15 cellular contexts compared by ENCODE assay signal in the genomic region with DNA sequence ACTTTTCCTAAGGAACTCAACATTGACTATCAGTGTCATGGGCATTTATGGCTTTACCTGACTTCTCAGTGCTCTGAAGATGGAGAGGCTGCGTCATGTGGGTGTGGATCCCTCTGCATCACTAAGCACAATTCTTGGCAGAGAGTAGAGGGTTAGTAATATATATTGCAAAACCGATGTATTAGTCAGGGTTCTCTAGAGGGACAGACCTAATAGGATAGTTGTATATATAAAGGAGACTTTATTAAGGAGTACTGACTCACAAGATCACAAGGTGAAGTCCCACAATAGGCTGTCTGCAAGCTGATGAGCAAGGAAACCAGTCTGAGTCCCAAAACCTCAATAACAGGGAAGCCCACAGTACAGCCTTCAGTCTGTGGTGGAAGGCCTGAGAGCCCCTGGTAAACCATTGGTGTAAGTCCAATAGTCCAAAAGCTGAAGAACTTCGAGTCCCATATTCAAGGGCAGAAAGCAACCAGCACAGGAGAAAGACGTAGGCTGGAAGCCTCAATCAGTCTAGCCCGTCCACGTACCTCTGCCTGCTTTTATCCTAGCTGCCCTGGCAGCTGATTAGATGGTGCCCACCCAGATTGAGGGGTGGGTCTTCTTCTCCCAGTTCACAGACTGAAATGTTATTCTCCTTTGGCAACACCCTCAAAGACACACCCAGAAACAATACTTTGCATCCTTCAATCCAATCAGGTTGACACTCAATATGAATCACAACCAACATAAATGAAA.
DNase-seq lines count a peak whose midpoint lies in the region; TF ChIP-seq lines count a peak whose summit lies in the region.
"Had no signal": no experiment of that assay in that cellular context is flagged by ENCODE, and none has a peak within 500 bp of the region (broad histone marks: within the 10 kb centered on the region; RNA-seq: fewer than 3 reads in every experiment).

No MANE protein-coding gene starts in this region.

- H3K36me3 Mint-ChIP-seq in HFFc6 (ENCODE audit: low read depth) = no peaks in the 10 kb centered on the region

- no peak overlapping the region for H3K4me2 ChIP-seq in OCI-LY7 (ENCODE audit: low read length)

- H3K27ac Mint-ChIP-seq in HFFc6 = peak overlapping the region; percentile 34; the same call in 1 of the 2 replicates

- no TSS peak for BruUV-seq in OCI-LY7 (replicated peaks; lab: Mats Ljungman, UMichigan)

- no peak overlapping the region for H3K4me3 Mint-ChIP-seq in HFFc6
- H3K4me3 Mint-ChIP-seq: central memory CD8-positive, alpha-beta T cell; nephron had no signal

- CTCF ChIA-PET in OCI-LY7 (lab: Charles Lee; ENCODE audit: unreplicated experiment) = no interaction called here

- peaks cover 23% of the 10 kb centered on the region for H3K4me1 Mint-ChIP-seq in HFFc6 (ENCODE audit: low read depth)
- H3K4me1 Mint-ChIP-seq: central memory CD8-positive, alpha-beta T cell had no signal

- in situ Hi-C loops in HAP-1 (cut with MboI; ENCODE audit: low sequenced_read_pairs) = no loop called here

- H3K27me3 ChIP-seq in kidney epithelial cell (ENCODE audit: control insufficient read depth, insufficient read depth, low read length) = no peaks in the 10 kb centered on the region
- no peaks in the 10 kb centered on the region for H3K27me3 ChIP-seq in HAP-1 (ENCODE audit: low read depth)
- H3K27me3 ChIP-seq: esophagus muscularis mucosa had no signal

- POLR2A ChIA-PET in OCI-LY7 (lab: Charles Lee) = no interaction called here

- H3K36me3 ChIP-seq in kidney epithelial cell (ENCODE audit: control insufficient read depth, insufficient read depth, low read length) (no peaks in the 10 kb centered on the region), OCI-LY7 (ENCODE audit: insufficient read depth, low read length) (no peaks in the 10 kb centered on the region), HAP-1 (replicated peaks) (no peaks in the 10 kb centered on the region)
- H3K36me3 ChIP-seq: esophagus muscularis mucosa had no signal

- H3K4me3 ChIP-seq in kidney epithelial cell (ENCODE audit: low read depth, low read length) (no peak overlapping the region), OCI-LY7 (ENCODE audit: low read depth, low read length, poor library complexity, severe bottlenecking) (no peak overlapping the region), HAP-1 (no peak overlapping the region)
- H3K4me3 ChIP-seq: esophagus muscularis mucosa had no signal

- H2AFZ ChIP-seq in OCI-LY7 (ENCODE audit: low read length) = no peak overlapping the region

- H3K9me2 ChIP-seq in OCI-LY7 (ENCODE audit: insufficient read depth, low read length) = no peaks in the 10 kb centered on the region

- intact Hi-C loops in OCI-LY7 (cut with micrococcal nuclease; ENCODE audit: unreplicated experiment) = no loop called here

- H3K9me3 ChIP-seq in OCI-LY7 (ENCODE audit: low read length) (no peaks in the 10 kb centered on the region), HAP-1 (no peaks in the 10 kb centered on the region)
- H3K9me3 ChIP-seq: esophagus muscularis mucosa had no signal

- no peaks in the 10 kb centered on the region for H3K27me3 Mint-ChIP-seq in HFFc6 (ENCODE audit: insufficient read depth)

- H3K9me3 Mint-ChIP-seq in HFFc6 = no peaks in the 10 kb centered on the region
- H3K9me3 Mint-ChIP-seq: central memory CD8-positive, alpha-beta T cell; nephron had no signal

- no peak overlapping the region for H3K27ac ChIP-seq in OCI-LY7 (ENCODE audit: low read depth, low read length, poor library complexity, severe bottlenecking)
- H3K27ac ChIP-seq: esophagus muscularis mucosa had no signal

- TF ChIP-seq CTCF in HFFc6 (IDR thresholded peaks at IDR 0.05) (no peak), kidney epithelial cell (IDR thresholded peaks at IDR 0.05; ENCODE audit: insufficient read depth, low read length, poor library complexity, severe bottlenecking) (no peak), OCI-LY7 (conservative IDR thresholded peaks at IDR 0.05; ENCODE audit: low read length) (no peak)

- no peaks in the 10 kb centered on the region for H3K79me2 ChIP-seq in OCI-LY7 (ENCODE audit: insufficient read depth, low read depth, low read length)

- DNase-seq in AG08395 (ENCODE audit: low spot score) = peak; percentile 18
- DNase-seq in HFFc6 = peak; percentile 88
- DNase-seq in astrocyte of the hippocampus (ENCODE audit: low read depth, low spot score) = peak; percentile 27
- peak; percentile 90 for DNase-seq in kidney epithelial cell (ENCODE audit: low read depth)
- DNase-seq in NOMO-1 (lab: John Stamatoyannopoulos, UW; ENCODE audit: unreplicated experiment in 2 of 2) = no peak
- DNase-seq in OCI-LY7 (ENCODE audit: low spot score) = no peak
- no peak for DNase-seq in HAP-1 (ENCODE audit: low spot score in 2 of 2)
- no peak for DNase-seq in NCI-H2107 (lab: John Stamatoyannopoulos, UW)
- DNase-seq: activated CD4-positive, CD25-positive, alpha-beta regulatory T cell treated with anti-CD3 and anti-CD28 coated beads, Interleukin-2, amount 50 U/mL, for 72 hours; activated effector memory CD4-positive, alpha-beta T cell treated with anti-CD3 and anti-CD28 coated beads, Interleukin-2, amount 50 U/mL, for 16 hours; C1 segment of cervical spinal cord; NCI-H774 had no signal

- H4K20me1 ChIP-seq in OCI-LY7 (ENCODE audit: insufficient read depth, low read length) = no peaks in the 10 kb centered on the region

- no peaks in the 10 kb centered on the region for H3K4me1 ChIP-seq in OCI-LY7 (ENCODE audit: insufficient read depth, low read length, poor library complexity, severe bottlenecking)
- no peaks in the 10 kb centered on the region for H3K4me1 ChIP-seq in HAP-1

Comparison
In these comparisons a context has a peak if more than half of its experiments do, and no peak if none do; other contexts are left out.
1. DNase-seq: peak in AG08395 (single experiment), HFFc6 (single experiment), astrocyte of the hippocampus (single experiment) and kidney epithelial cell (single experiment); none in NOMO-1 (0 of 2), OCI-LY7 (single experiment), HAP-1 (0 of 2) and NCI-H2107 (single experiment).